12 cellular contexts compared by ENCODE assay signal in genomic region chr10:77247076-77247561, GRCh38.
DNase-seq lines count a peak whose midpoint lies in the region; ATAC-seq, FAIRE-seq and TF ChIP-seq lines count a peak whose summit lies in the region.
"Had no signal": no experiment of that assay in that cellular context is flagged by ENCODE, and none has a peak within 500 bp of the region (broad histone marks: within the 10 kb centered on the region; RNA-seq: fewer than 3 reads in every experiment).

No MANE protein-coding gene starts in this region.

- H3K4me3 ChIP-seq in body of pancreas (no peak overlapping the region), tibial artery (peak overlapping the region in 1 of 2 donors; percentile 5)
- H3K4me3 ChIP-seq: testis had no signal

- H3K36me3 ChIP-seq in body of pancreas (replicated peaks in 1 of 2; ENCODE audit: insufficient read depth in 1 of 2, low read depth in 2 of 2): no peaks in the 10 kb centered on the region
- no peaks in the 10 kb centered on the region for H3K36me3 ChIP-seq in tibial artery

- TF ChIP-seq CTCF in body of pancreas (IDR thresholded peaks at IDR 0.05) (no peak), tibial artery (IDR thresholded peaks at IDR 0.05) (no peak)

- DNase-seq in NCI-H2029 (lab: John Stamatoyannopoulos, UW) (peak; percentile 33), NCI-H2029 treated with DMSO at 0.1 percent for 48 hours (lab: John Stamatoyannopoulos, UW) (no peak), body of pancreas (peak in 2 of 4 donors; percentile 44 to 48), left lobe of liver (ENCODE audit: low spot score) (peak; percentile 67), tibial artery (peak in 1 of 2 donors; percentile 39), frontal cortex (ENCODE audit: low spot score in 2 of 2) (no peak), NCI-H524 (lab: John Stamatoyannopoulos, UW) (no peak), amniotic stem cell (lab: John Stamatoyannopoulos, UW) (no peak)
- DNase-seq: ACHN; effector memory CD8-positive, alpha-beta T cell; NCI-H2107; testis had no signal

- H3K27ac ChIP-seq in body of pancreas: peak overlapping the region in 1 of 4 donors; percentile 60
- H3K27ac ChIP-seq in tibial artery: peak overlapping the region; percentile 66 to 82
- H3K27ac ChIP-seq: testis had no signal

- WGBS in body of pancreas, 2 donors: 40 to 43% methylated on average over 7 of the region's 7 CpGs

- no peak for FAIRE-seq in frontal cortex (lab: Jason Lieb, UNC)

- TF ChIP-seq POLR2A in body of pancreas (IDR thresholded peaks at IDR 0.05): no peak

- H3K27me3 ChIP-seq in body of pancreas (no peaks in the 10 kb centered on the region), tibial artery (no peaks in the 10 kb centered on the region)
- H3K27me3 ChIP-seq: testis had no signal

- H3K9me3 ChIP-seq in body of pancreas (no peaks in the 10 kb centered on the region), tibial artery (no peaks in the 10 kb centered on the region)
- H3K9me3 ChIP-seq: testis had no signal

- ATAC-seq in body of pancreas: peak; percentile 73
- ATAC-seq in left lobe of liver: peak; percentile 63
- ATAC-seq: effector memory CD8-positive, alpha-beta T cell had no signal

- H3K4me1 ChIP-seq in body of pancreas (peaks cover 37% of the 10 kb centered on the region), tibial artery (peaks cover 0 to 100% (median 51%) of the 10 kb centered on the region in 4 donors)

- intact Hi-C loops in body of pancreas (cut with DNase I) (loop anchor here (10.0 kb wide), 1 partner anchor 388 kb away; the partner anchor contains the start of gene KCNMA1), tibial artery (cut with DNase I; ENCODE audit: low total_unique reads) (no loop called here)

Comparison
In these comparisons a context has a peak if more than half of its experiments do, and no peak if none do; other contexts are left out.
1. DNase-seq: peak in NCI-H2029 (single experiment) and left lobe of liver (single experiment); none in NCI-H2029 treated with DMSO at 0.1 percent for 48 hours (single experiment), frontal cortex (0 of 2), NCI-H524 (0 of 2) and amniotic stem cell (single experiment).